ENCODE assay signal across 8 cellular contexts in genomic region chr12:6825398-6826124, GRCh38. TPM values are rescaled to one million over a fixed set of nuclear protein-coding genes. Genes with fewer than 3 reads are reported as not detected.
DNase-seq lines count a peak whose midpoint lies in the region; ATAC-seq and TF ChIP-seq lines count a peak whose summit lies in the region.

No MANE protein-coding gene starts in this region.

- H3K4me1 Mint-ChIP-seq in activated T-helper 1 cell treated with anti-CD3 and anti-CD28 coated beads, Interleukin-12 subunit alpha, Interleukin-12 subunit beta, Interleukin-2, Interleukin-4 antibody, amounts not matched to agents 30 ng/mL and 10 ng/mL and 1 ng/mL, durations not matched to agents 14 hours and 24 hours and 36 hours (ENCODE audit: low read depth), result peaks cover 46% of the 10 kb centered on the region
- peaks cover 88% of the 10 kb centered on the region for H3K4me1 Mint-ChIP-seq in nephron progenitor cell

- no peaks in the 10 kb centered on the region; the same call in 1 of the 2 replicates for H3F3A ChIP-seq in PC-9 (ENCODE audit: insufficient read depth, low read depth)

- no peak overlapping the region for H3K27ac ChIP-seq in PC-9

- in situ Hi-C loops in KBM-7 (cut with MboI; ENCODE audit: low pct_unique_long_range_greater_than_20kb, low sequenced_read_pairs), result no loop called here

- POLR2A ChIA-PET in PC-9 (lab: Charles Lee; ENCODE audit: unreplicated experiment), result interaction anchor here (0.6 kb wide), 1 partner anchor 44 kb away, joined by 4 read pairs; no protein-coding TSS in a partner anchor

- no TSS peak for BruUV-seq in PC-9 (replicated peaks; lab: Mats Ljungman, UMichigan)

- H3K9me3 Mint-ChIP-seq in activated T-helper 1 cell treated with anti-CD3 and anti-CD28 coated beads, Interleukin-12 subunit alpha, Interleukin-12 subunit beta, Interleukin-2, Interleukin-4 antibody, amounts not matched to agents 30 ng/mL and 10 ng/mL and 1 ng/mL, durations not matched to agents 14 hours and 24 hours and 36 hours, result no peaks in the 10 kb centered on the region
- H3K9me3 Mint-ChIP-seq in nephron progenitor cell, result no peaks in the 10 kb centered on the region

- CTCF ChIA-PET in PC-9 (lab: Charles Lee), result interaction anchor here (0.6 to 1.3 kb wide), 6 partner anchors 14 to 1940 kb away, joined by 3 to 7 read pairs (median 3); partner anchors contain the start of genes MLF2 and ZNF384

- H3K9me3 ChIP-seq in PC-9 (ENCODE audit: insufficient read depth, low read depth), result no peaks in the 10 kb centered on the region

- peaks cover 5% of the 10 kb centered on the region for H3K36me3 Mint-ChIP-seq in activated T-helper 1 cell treated with anti-CD3 and anti-CD28 coated beads, Interleukin-12 subunit alpha, Interleukin-12 subunit beta, Interleukin-2, Interleukin-4 antibody, amounts not matched to agents 30 ng/mL and 10 ng/mL and 1 ng/mL, durations not matched to agents 14 hours and 24 hours and 36 hours (ENCODE audit: low read depth)
- peaks cover 12% of the 10 kb centered on the region for H3K36me3 Mint-ChIP-seq in nephron progenitor cell (ENCODE audit: low read depth)

- H4K20me1 ChIP-seq in PC-9 (ENCODE audit: insufficient read depth), result no peaks in the 10 kb centered on the region

- H3K27me3 Mint-ChIP-seq in activated T-helper 1 cell treated with anti-CD3 and anti-CD28 coated beads, Interleukin-12 subunit alpha, Interleukin-12 subunit beta, Interleukin-2, Interleukin-4 antibody, amounts not matched to agents 30 ng/mL and 10 ng/mL and 1 ng/mL, durations not matched to agents 14 hours and 24 hours and 36 hours (ENCODE audit: insufficient read depth), result peaks cover 46% of the 10 kb centered on the region
- H3K27me3 Mint-ChIP-seq in nephron progenitor cell (ENCODE audit: low read depth, poor library complexity), result peaks cover 16% of the 10 kb centered on the region

- no peak overlapping the region for H3K4me2 ChIP-seq in PC-9

- H3K4me1 ChIP-seq in PC-9 (replicated peaks; ENCODE audit: insufficient read depth), result no peaks in the 10 kb centered on the region; the same call in 1 of the 2 replicates

- peak; percentile 96 for TF ChIP-seq CTCF in PC-9 (conservative IDR thresholded peaks at IDR 0.05)
- peak; percentile 93 for TF ChIP-seq CTCF in fibroblast of pulmonary artery (IDR thresholded peaks at IDR 0.05; ENCODE audit: low read length, missing control alignments)
- peak; percentile 95 for TF ChIP-seq CTCF in nephron progenitor cell (IDR thresholded peaks at IDR 0.05)

- H3K4me3 ChIP-seq in PC-9, result no peak overlapping the region
- H3K4me3 ChIP-seq in fibroblast of pulmonary artery (replicated peaks; ENCODE audit: low read depth, low read length), result peak overlapping the region; percentile 31

- DNase-seq in EH (ENCODE audit: low read depth), result peak; percentile 91
- peak; percentile 91 for DNase-seq in KBM-7
- peak; percentile 68 to 93 for DNase-seq in PC-9
- peak; percentile 72 for DNase-seq in activated T-helper 1 cell treated with anti-CD3 and anti-CD28 coated beads, Interleukin-12 subunit alpha, Interleukin-12 subunit beta, Interleukin-2, Interleukin-4 antibody, amounts not matched to agents 30 ng/mL and 10 ng/mL and 1 ng/mL, durations not matched to agents 14 hours and 24 hours and 36 hours (ENCODE audit: low spot score)
- peak; percentile 88 for DNase-seq in fibroblast of pulmonary artery (ENCODE audit: low read depth)
- peak; percentile 95 for DNase-seq in nephron progenitor cell
- DNase-seq in stimulated activated naive CD4-positive, alpha-beta T cell (lab: John Stamatoyannopoulos, UW), result peak; percentile 63 to 89 (median 78)

- no peaks in the 10 kb centered on the region for H3K36me3 ChIP-seq in PC-9 (ENCODE audit: low read depth)

- no peaks in the 10 kb centered on the region for H3K79me2 ChIP-seq in PC-9 (ENCODE audit: low read depth)

- peak overlapping the region; percentile 40 for H3K4me3 Mint-ChIP-seq in activated T-helper 1 cell treated with anti-CD3 and anti-CD28 coated beads, Interleukin-12 subunit alpha, Interleukin-12 subunit beta, Interleukin-2, Interleukin-4 antibody, amounts not matched to agents 30 ng/mL and 10 ng/mL and 1 ng/mL, durations not matched to agents 14 hours and 24 hours and 36 hours
- peak overlapping the region; percentile 77 for H3K4me3 Mint-ChIP-seq in nephron progenitor cell

- H3K27me3 ChIP-seq in PC-9 (ENCODE audit: insufficient read depth, low read depth), result peaks cover 97% of the 10 kb centered on the region

- peak overlapping the region; percentile 59 for H3K27ac Mint-ChIP-seq in activated T-helper 1 cell treated with anti-CD3 and anti-CD28 coated beads, Interleukin-12 subunit alpha, Interleukin-12 subunit beta, Interleukin-2, Interleukin-4 antibody, amounts not matched to agents 30 ng/mL and 10 ng/mL and 1 ng/mL, durations not matched to agents 14 hours and 24 hours and 36 hours
- H3K27ac Mint-ChIP-seq in nephron progenitor cell, result no peak overlapping the region

- H2AFZ ChIP-seq in PC-9, result no peak overlapping the region

- ATAC-seq in GM18907 (IDR thresholded peaks at IDR 0.05; ENCODE audit: unreplicated experiment), result no peak

- H3K9me2 ChIP-seq in PC-9 (ENCODE audit: insufficient read depth), result no peaks in the 10 kb centered on the region

- intact Hi-C loops in PC-9 (cut with micrococcal nuclease; ENCODE audit: unreplicated experiment), result loop anchor here (1.0 to 5.0 kb wide), 6 partner anchors 46 to 258 kb away; partner anchors contain the start of genes MLF2, NOP2 and ZNF384
- intact Hi-C loops in activated T-helper 1 cell treated with anti-CD3 and anti-CD28 coated beads, Interleukin-12 subunit alpha, Interleukin-12 subunit beta, Interleukin-2, Interleukin-4 antibody, amounts not matched to agents 30 ng/mL and 10 ng/mL and 1 ng/mL, durations not matched to agents 14 hours and 24 hours and 36 hours (cut with micrococcal nuclease), result loop anchor here (1.0 to 5.0 kb wide), 7 partner anchors 26 to 208 kb away; partner anchors contain the start of genes CDCA3, LAG3, MLF2 and ZNF384

RNA-seq across cellular contexts. Expression of gene P3H3, which starts 2.6 kb away (rescaled TPM):
- total RNA-seq in PC-9 (2021), result 0.45 and 0.52 TPM in 2 replicates
- 3.5 and 4.0 TPM in 2 replicates for total RNA-seq in activated T-helper 1 cell treated with anti-CD3 and anti-CD28 coated beads, Interleukin-12 subunit alpha, Interleukin-12 subunit beta, Interleukin-2, Interleukin-4 antibody, amounts not matched to agents 30 ng/mL and 10 ng/mL and 1 ng/mL, durations not matched to agents 14 hours and 24 hours and 36 hours

RNA-seq across cellular contexts. Expression of gene GPR162, which starts 3.9 kb away (rescaled TPM):
- total RNA-seq in PC-9 (2021), result 2.4 and 3.8 TPM in 2 replicates
- total RNA-seq in activated T-helper 1 cell treated with anti-CD3 and anti-CD28 coated beads, Interleukin-12 subunit alpha, Interleukin-12 subunit beta, Interleukin-2, Interleukin-4 antibody, amounts not matched to agents 30 ng/mL and 10 ng/mL and 1 ng/mL, durations not matched to agents 14 hours and 24 hours and 36 hours, result 0.29 and 0.32 TPM in 2 replicates

RNA-seq across cellular contexts. Expression of gene GNB3, which starts 15.2 kb away (rescaled TPM):
- total RNA-seq in PC-9 (2021), result not detected in 2 replicates
- total RNA-seq in activated T-helper 1 cell treated with anti-CD3 and anti-CD28 coated beads, Interleukin-12 subunit alpha, Interleukin-12 subunit beta, Interleukin-2, Interleukin-4 antibody, amounts not matched to agents 30 ng/mL and 10 ng/mL and 1 ng/mL, durations not matched to agents 14 hours and 24 hours and 36 hours, result 1.6 and 1.7 TPM in 2 replicates

RNA-seq across cellular contexts. Expression of gene CDCA3, which starts 25.5 kb away (rescaled TPM):
- 104 and 125 TPM in 2 replicates for total RNA-seq in PC-9 (2021)
- 27.2 and 32.5 TPM in 2 replicates for total RNA-seq in activated T-helper 1 cell treated with anti-CD3 and anti-CD28 coated beads, Interleukin-12 subunit alpha, Interleukin-12 subunit beta, Interleukin-2, Interleukin-4 antibody, amounts not matched to agents 30 ng/mL and 10 ng/mL and 1 ng/mL, durations not matched to agents 14 hours and 24 hours and 36 hours

RNA-seq across cellular contexts. Expression of gene USP5, which starts 26.4 kb away (rescaled TPM):
- 267 and 308 TPM in 2 replicates for total RNA-seq in PC-9 (2021)
- 116 and 127 TPM in 2 replicates for total RNA-seq in activated T-helper 1 cell treated with anti-CD3 and anti-CD28 coated beads, Interleukin-12 subunit alpha, Interleukin-12 subunit beta, Interleukin-2, Interleukin-4 antibody, amounts not matched to agents 30 ng/mL and 10 ng/mL and 1 ng/mL, durations not matched to agents 14 hours and 24 hours and 36 hours
